Comparison of ENCODE assay signal across 8 cellular contexts in the genomic region with DNA sequence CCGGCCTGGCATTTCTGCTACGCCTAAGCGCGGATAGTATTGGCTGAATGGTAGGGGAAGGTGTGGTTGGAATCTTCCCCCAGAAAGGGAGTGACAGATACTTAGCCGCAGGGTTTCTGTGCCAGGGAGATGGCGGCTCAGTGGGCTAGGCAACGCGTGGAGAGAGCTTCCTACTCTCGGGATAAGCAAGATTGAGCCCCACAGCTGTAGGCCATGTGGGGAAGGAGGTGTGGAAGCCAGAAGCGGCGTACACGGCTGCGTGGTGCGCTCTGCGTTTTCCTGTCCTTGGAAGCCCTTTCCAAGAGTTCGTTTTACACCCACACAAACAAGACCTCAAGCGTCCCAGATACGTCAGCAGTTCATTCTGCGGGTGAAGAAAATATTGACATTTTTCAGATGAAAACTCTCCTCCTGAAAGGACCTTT. TPM values are rescaled to one million over a fixed set of nuclear protein-coding genes. Genes with fewer than 3 reads are reported as not detected.
DNase-seq lines count a peak whose midpoint lies in the region; ATAC-seq and TF ChIP-seq lines count a peak whose summit lies in the region.

No MANE protein-coding gene starts in this region.

- ATAC-seq in GM19395 (IDR thresholded peaks at IDR 0.05; ENCODE audit: unreplicated experiment) (peak; percentile 36), HG03460 (IDR thresholded peaks at IDR 0.05; ENCODE audit: unreplicated experiment) (peak; percentile 23), right cardiac atrium (peak; percentile 63 to 73)

- TF ChIP-seq CTCF in C4-2B (conservative IDR thresholded peaks at IDR 0.05), result no peak

- DNase-seq in SJCRH30 (peak; percentile 70 to 74), adipocyte (ENCODE audit: low read depth) (peak; percentile 68), right cardiac atrium (peak; percentile 46 to 65 (median 64)), NCI-H524 treated with DMSO at 0.1 percent for 48 hours (lab: John Stamatoyannopoulos, UW) (no peak)

- H3K27me3 ChIP-seq in SJCRH30, result no peaks in the 10 kb centered on the region
- H3K27me3 ChIP-seq in adipocyte (replicated peaks; ENCODE audit: control insufficient read depth, insufficient read depth, low read length), result peaks cover 13% of the 10 kb centered on the region
- H3K27me3 ChIP-seq in right cardiac atrium (ENCODE audit: control insufficient read depth, insufficient read depth), result no peaks in the 10 kb centered on the region
- no peaks in the 10 kb centered on the region for H3K27me3 ChIP-seq in rectal smooth muscle tissue (ENCODE audit: control insufficient read depth, insufficient read depth, low read length)

- H3K4me3 ChIP-seq in SJCRH30 (peak overlapping the region; percentile 63), adipocyte (ENCODE audit: low read length) (peak overlapping the region; percentile 93), right cardiac atrium (ENCODE audit: low read length) (peak overlapping the region; percentile 73), rectal smooth muscle tissue (ENCODE audit: low read length) (peak overlapping the region; percentile 90)

- H3K36me3 ChIP-seq in SJCRH30 (no peaks in the 10 kb centered on the region), adipocyte (ENCODE audit: control insufficient read depth, insufficient read depth, low read length, severe bottlenecking) (no peaks in the 10 kb centered on the region), rectal smooth muscle tissue (ENCODE audit: control insufficient read depth, insufficient read depth, low read length) (no peaks in the 10 kb centered on the region)

- intact Hi-C loops in right cardiac atrium (cut with DNase I), result no loop called here

- H3K27ac ChIP-seq in C4-2B (peak overlapping the region; percentile 38), SJCRH30 (peak overlapping the region; percentile 20), right cardiac atrium (ENCODE audit: low read length) (peak overlapping the region; percentile 46), rectal smooth muscle tissue (ENCODE audit: low read depth, low read length) (peak overlapping the region; percentile 75)

- H3K4me1 ChIP-seq in SJCRH30 (no peaks in the 10 kb centered on the region), adipocyte (ENCODE audit: control insufficient read depth, insufficient read depth, low read length) (peaks cover 13% of the 10 kb centered on the region), right cardiac atrium (ENCODE audit: control insufficient read depth, insufficient read depth, low read length) (no peaks in the 10 kb centered on the region), rectal smooth muscle tissue (ENCODE audit: control insufficient read depth, insufficient read depth, low read length) (peaks cover 6% of the 10 kb centered on the region)

- H3K9ac ChIP-seq in adipocyte (ENCODE audit: low read length), result peak overlapping the region; percentile 86
- peak overlapping the region; percentile 57 for H3K9ac ChIP-seq in rectal smooth muscle tissue (ENCODE audit: low read length)

- WGBS in right cardiac atrium, result under 1% methylated on average over 19 of the region's 19 CpGs

- H3K9me3 ChIP-seq in SJCRH30 (replicated peaks) (no peaks in the 10 kb centered on the region), adipocyte (ENCODE audit: control insufficient read depth, low read length) (no peaks in the 10 kb centered on the region), right cardiac atrium (ENCODE audit: control insufficient read depth, low read length) (no peaks in the 10 kb centered on the region)

RNA-seq across cellular contexts. Expression of a gene that starts 0.4 kb away (rescaled TPM):
- 2.4 and 2.6 TPM in 2 replicates for total RNA-seq in SJCRH30 (2014; rRNA removed; shearing (Covaris generic))
- total RNA-seq in right cardiac atrium, result 10 to 100 TPM; 30.2 to 33.5 (median 32.3) TPM
- 19.9 TPM for polyA plus RNA-seq in right cardiac atrium

RNA-seq across cellular contexts. Expression of a gene that starts 50.6 kb away (rescaled TPM):
- total RNA-seq in SJCRH30 (2014; rRNA removed; shearing (Covaris generic)), result 32.6 and 35.2 TPM in 2 replicates
- 10 to 100 TPM in 1 of 4 donors, 1 to 10 TPM in 3; 5.2 to 10.0 (median 7.1) TPM for total RNA-seq in right cardiac atrium
- polyA plus RNA-seq in right cardiac atrium, result 3.0 TPM

Comparison
In these comparisons a context has a peak if more than half of its experiments do, and no peak if none do; other contexts are left out.
1. H3K27ac ChIP-seq: peak in every context shown above with its lines; median percentile 75 in rectal smooth muscle tissue; 46 in right cardiac atrium; 38 in C4-2B; 20 in SJCRH30.